In the genomic region with DNA sequence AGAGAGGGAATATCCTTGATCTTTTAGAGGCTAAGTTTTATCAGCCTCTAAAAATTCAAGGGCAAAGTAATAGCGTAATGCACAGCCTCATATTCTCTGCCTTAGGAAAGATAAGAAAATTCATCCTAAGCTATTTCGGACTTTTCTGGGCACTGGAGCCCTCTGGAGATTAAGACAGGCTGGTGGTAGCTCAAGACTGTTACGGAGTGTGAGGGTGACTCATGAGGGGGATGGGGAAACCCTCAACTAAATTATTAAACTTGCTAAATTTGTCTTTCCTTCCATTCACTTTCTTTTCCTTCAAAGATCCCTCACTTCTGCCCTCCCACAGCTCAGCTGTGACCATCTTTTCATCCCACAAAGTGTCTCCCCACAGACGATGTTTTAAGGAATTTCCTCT, we compare ENCODE assay signal across 19 cellular contexts.
"Had no signal": no experiment of that assay in that cellular context is flagged by ENCODE, and none has a peak within 500 bp of the region (broad histone marks: within the 10 kb centered on the region; RNA-seq: fewer than 3 reads in every experiment).

No MANE protein-coding gene starts in this region.

- H3K9me3 ChIP-seq: left lung, pancreas had no signal

- H3K4me3 Mint-ChIP-seq: activated naive CD4-positive, alpha-beta T cell treated with anti-CD3 and anti-CD28 coated beads, Interleukin-2, amount 50 U/mL, for 24 hours; brain; neural progenitor cell had no signal

- H2AFZ ChIP-seq: neural progenitor cell had no signal

- FAIRE-seq: pancreas had no signal

- H3K9ac ChIP-seq: neural progenitor cell had no signal

- H3K27me3 ChIP-seq: heart right ventricle, left lung, neural progenitor cell, pancreas had no signal

- H3K27ac ChIP-seq: foreskin keratinocyte, neural progenitor cell, pancreas had no signal

- H3K27me3 Mint-ChIP-seq: activated naive CD4-positive, alpha-beta T cell treated with anti-CD3 and anti-CD28 coated beads, Interleukin-2, amount 50 U/mL, for 24 hours had no signal

- H3K36me3 ChIP-seq: neural progenitor cell had no signal

- H3K27ac Mint-ChIP-seq: activated naive CD4-positive, alpha-beta T cell treated with anti-CD3 and anti-CD28 coated beads, Interleukin-2, amount 50 U/mL, for 24 hours had no signal

- H3K4me1 Mint-ChIP-seq: activated naive CD4-positive, alpha-beta T cell treated with anti-CD3 and anti-CD28 coated beads, Interleukin-2, amount 50 U/mL, for 24 hours; brain; neural progenitor cell had no signal

- DNase-seq: activated CD4-positive, alpha-beta T cell treated with anti-CD3 and anti-CD28 coated beads, Interleukin-2, amount 50 U/mL, for 1 hour; activated effector memory CD4-positive, alpha-beta T cell treated with Interleukin-2 at 50 U/mL for 16 hours; activated T-cell treated with anti-CD3 and anti-CD28 coated beads, Interleukin-2, amount 50 U/mL, for 1 hour; amygdala; foreskin keratinocyte; heart right ventricle; islet precursor cell; left lung; retina; stimulated activated CD4-positive, alpha-beta T cell treated with anti-CD3 and anti-CD28 coated beads, Interleukin-12 subunit alpha, Interleukin-12 subunit beta, amount 100 ng/mL, for 4 hours; stimulated activated CD4-positive, alpha-beta T cell treated with anti-CD3 and anti-CD28 coated beads, Interleukin-2, amount 100 ng/mL, for 48 hours; stimulated activated CD8-positive, alpha-beta memory T cell treated with anti-CD3 and anti-CD28 coated beads, Interleukin-4, amount 100 ng/mL, for 48 hours; stimulated activated naive CD8-positive, alpha-beta T cell treated with anti-CD3 and anti-CD28 coated beads, Interleukin-15, Interleukin-2, amounts not matched to agents 100 U/mL and 50 U/mL, for 24 hours; T-helper 2 cell had no signal

- H3K9me3 Mint-ChIP-seq: activated naive CD4-positive, alpha-beta T cell treated with anti-CD3 and anti-CD28 coated beads, Interleukin-2, amount 50 U/mL, for 24 hours had no signal

- H3K4me3 ChIP-seq: heart right ventricle, left lung, neural progenitor cell, pancreas had no signal

- ATAC-seq: esophagus mucosa; foreskin keratinocyte; left lung; pancreas; stimulated activated naive CD8-positive, alpha-beta T cell treated with anti-CD3 and anti-CD28 coated beads, Interleukin-15, Interleukin-2, amounts not matched to agents 100 U/mL and 50 U/mL, for 24 hours had no signal

- H3K4me1 ChIP-seq: foreskin keratinocyte, neural progenitor cell, pancreas had no signal

- H3K4me2 ChIP-seq: neural progenitor cell had no signal
